In genomic region chr9:5364294-5364990, GRCh38 we compare ENCODE assay signal across 10 cellular contexts. TPM values are rescaled to one million over a fixed set of nuclear protein-coding genes. Genes with fewer than 3 reads are reported as not detected.
DNase-seq lines count a peak whose midpoint lies in the region; ATAC-seq, FAIRE-seq and TF ChIP-seq lines count a peak whose summit lies in the region.
"Had no signal": no experiment of that assay in that cellular context is flagged by ENCODE, and none has a peak within 500 bp of the region (broad histone marks: within the 10 kb centered on the region; RNA-seq: fewer than 3 reads in every experiment).

No MANE protein-coding gene starts in this region.

- H3K4me1 ChIP-seq in transverse colon: peaks cover 0 to 10% (median 3%) of the 10 kb centered on the region in 4 donors
- H3K4me1 ChIP-seq: gastrocnemius medialis had no signal

- in situ Hi-C loops in transverse colon (cut with MboI; ENCODE audit: low pct_ligation_motif_present in 1 of 4, low pct_unique_long_range_greater_than_20kb in 1 of 4, low sequenced_read_pairs in 3 of 4): no loop called here

- no peak overlapping the region for H3K27ac ChIP-seq in transverse colon
- H3K27ac ChIP-seq: gastrocnemius medialis had no signal

- DNase-seq in GM12892 (ENCODE audit: insufficient read length) (no peak), astrocyte of the hippocampus (ENCODE audit: low read depth, low spot score) (peak; percentile 9), transverse colon (no peak), HUDEP-2 (lab: John Stamatoyannopoulos, UW; ENCODE audit: unreplicated experiment in 76 of 76) (no peak), SKM-1 (lab: John Stamatoyannopoulos, UW; ENCODE audit: unreplicated experiment) (no peak), SK-N-DZ (ENCODE audit: low spot score) (no peak)
- DNase-seq: gastrocnemius medialis, NCI-H2081 treated with DMSO at 0.1 percent for 48 hours had no signal

- WGBS in transverse colon (ENCODE audit: low coverage in 1 of 2), 2 donors: 36 to 37% methylated on average over 3 of the region's 3 CpGs

- peaks cover 0 to 4% (median 0%) of the 10 kb centered on the region in 4 donors for H3K36me3 ChIP-seq in transverse colon

- no peak for TF ChIP-seq CTCF in transverse colon (IDR thresholded peaks at IDR 0.05)

- peak; percentile 73 for FAIRE-seq in GM12892 (lab: Jason Lieb, UNC)

- H3K27me3 ChIP-seq in transverse colon: no peaks in the 10 kb centered on the region
- H3K27me3 ChIP-seq: gastrocnemius medialis had no signal

- TF ChIP-seq POLR2A in GM12892 (IDR thresholded peaks at IDR 0.05; ENCODE audit: low read depth, low read length): no peak
- no peak for TF ChIP-seq POLR2A in transverse colon (IDR thresholded peaks at IDR 0.05)

- TF ChIP-seq EP300 in transverse colon (IDR thresholded peaks at IDR 0.05; ENCODE audit: low read depth): no peak

- no peaks in the 10 kb centered on the region for H3K9me3 ChIP-seq in transverse colon
- H3K9me3 ChIP-seq: gastrocnemius medialis had no signal

- ATAC-seq in GM19452 (IDR thresholded peaks at IDR 0.05; ENCODE audit: unreplicated experiment) (peak; percentile 94), HG03045 (IDR thresholded peaks at IDR 0.05; ENCODE audit: unreplicated experiment) (peak; percentile 88)
- ATAC-seq: gastrocnemius medialis had no signal

- H3K4me3 ChIP-seq in transverse colon: no peak overlapping the region
- H3K4me3 ChIP-seq: gastrocnemius medialis had no signal

- intact Hi-C loops in transverse colon (cut with DNase I; ENCODE audit: low total_unique reads): no loop called here

RNA-seq across cellular contexts. Expression of gene RLN1, which starts 24.8 kb away (rescaled TPM):
- 1.8 TPM for polyA plus RNA-seq in GM12892 (2012; ENCODE audit: missing spikeins)
- under 1 TPM in 1 of 4 donors, not detected in 3; 0.79 TPM for total RNA-seq in transverse colon
- polyA plus RNA-seq in SK-N-DZ (2014; cell fraction: cytosol; rRNA removed): not detected in 2 replicates
- polyA plus RNA-seq in SK-N-DZ (2014; cell fraction: nucleus; rRNA removed): 0.43 and 0.66 TPM in 2 replicates
- total RNA-seq: gastrocnemius medialis had no signal

RNA-seq across cellular contexts. Expression of gene RLN2, which starts 59.9 kb away (rescaled TPM):
- 7.2 TPM for polyA plus RNA-seq in GM12892 (2012; ENCODE audit: missing spikeins)
- total RNA-seq in transverse colon: not detected
- polyA plus RNA-seq in SK-N-DZ (2014; cell fraction: cytosol; rRNA removed): 1.6 and 2.5 TPM in 2 replicates
- 1.3 and 2.7 TPM in 2 replicates for polyA plus RNA-seq in SK-N-DZ (2014; cell fraction: nucleus; rRNA removed)
- total RNA-seq: gastrocnemius medialis had no signal
